In genomic region chr6:161476711-161477110, GRCh38 we compare ENCODE assay signal across 18 cellular contexts.
A peak's percentile ranks its signal among the peaks of the same experiment; 100 is the strongest.
DNase-seq lines count a peak whose midpoint lies in the region; ATAC-seq and TF ChIP-seq lines count a peak whose summit lies in the region.
"Had no signal": no experiment of that assay in that cellular context is flagged by ENCODE, and none has a peak within 500 bp of the region (broad histone marks: within the 10 kb centered on the region; RNA-seq: fewer than 3 reads in every experiment).

No MANE protein-coding gene starts in this region.

- DNase-seq in BJ (ENCODE audit: low read depth) (peak; percentile 39), PC-3 (no peak), fibroblast of mammary gland (ENCODE audit: low read depth) (peak; percentile 94), neuronal stem cell (ENCODE audit: low spot score) (no peak), GM10248 (ENCODE audit: extremely low spot score) (no peak)
- no peak for DNase-seq in activated T-cell treated with anti-CD3 and anti-CD28 coated beads, Interleukin-2, amount 50 U/mL, for 4 hours
- DNase-seq: activated CD4-positive, alpha-beta T cell treated with anti-CD3 and anti-CD28 coated beads, Interleukin-2, amount 50 U/mL, for 48 hours; amniotic stem cell; DMS79; immature natural killer cell; Karpas-422; NCI-H2029; NCI-H82 had no signal

- CTCF ChIA-PET in BJ (lab: Yijun Ruan, JAX) (interaction anchor here (0.6 to 1.2 kb wide), 2 partner anchors 16 to 36 kb away, joined by 3 to 9 read pairs; no protein-coding TSS in a partner anchor), PC-3 (lab: Charles Lee) (no interaction called here), GM10248 (lab: Yijun Ruan, JAX) (interaction anchor here (1.5 kb wide), 1 partner anchor 10 kb away, joined by 3 read pairs; no protein-coding TSS in a partner anchor)

- H3K9me3 ChIP-seq in PC-3 (ENCODE audit: low read length) (no peaks in the 10 kb centered on the region), neuronal stem cell (replicated peaks in 1 of 2; ENCODE audit: control insufficient read depth in 2 of 2, insufficient read depth in 1 of 2, low read depth in 1 of 2, low read length in 2 of 2) (no peaks in the 10 kb centered on the region)
- H3K9me3 ChIP-seq: BLaER1 had no signal

- no peaks in the 10 kb centered on the region for H3K9me3 Mint-ChIP-seq in activated T-cell treated with anti-CD3 and anti-CD28 coated beads, Interleukin-2, amount 50 U/mL, for 4 hours
- H3K9me3 Mint-ChIP-seq: activated T-helper 1 cell treated with anti-CD3 and anti-CD28 coated beads, Interleukin-12 subunit alpha, Interleukin-12 subunit beta, Interleukin-2, Interleukin-4 antibody, amounts not matched to agents 30 ng/mL and 10 ng/mL and 1 ng/mL, durations not matched to agents 14 hours and 24 hours and 36 hours; immature natural killer cell had no signal

- POLR2A ChIA-PET in BJ (lab: Charles Lee) (no interaction called here), PC-3 (lab: Charles Lee; ENCODE audit: unreplicated experiment) (no interaction called here), GM10248 (lab: Yijun Ruan, JAX) (no interaction called here)

- H3K9me2 ChIP-seq in PC-3 (replicated peaks; ENCODE audit: low read length), result no peaks in the 10 kb centered on the region

- no peaks in the 10 kb centered on the region for H3K36me3 Mint-ChIP-seq in activated T-cell treated with anti-CD3 and anti-CD28 coated beads, Interleukin-2, amount 50 U/mL, for 4 hours (ENCODE audit: insufficient read depth)
- H3K36me3 Mint-ChIP-seq: immature natural killer cell had no signal

- no peak overlapping the region for H3K4ac ChIP-seq in neuronal stem cell (ENCODE audit: low read length)

- H2BK5ac ChIP-seq in neuronal stem cell (ENCODE audit: low read length), result no peak overlapping the region

- H3K79me1 ChIP-seq in neuronal stem cell (ENCODE audit: low read depth, low read length), result no peaks in the 10 kb centered on the region

- H4K8ac ChIP-seq in neuronal stem cell (ENCODE audit: low read depth, low read length), result no peak overlapping the region

- H3K14ac ChIP-seq in neuronal stem cell (ENCODE audit: low read length), result no peak overlapping the region

- ATAC-seq in PC-3 (no peak), HG02973 (IDR thresholded peaks at IDR 0.05; ENCODE audit: unreplicated experiment) (no peak), GM21825 (IDR thresholded peaks at IDR 0.05; ENCODE audit: unreplicated experiment) (no peak)
- ATAC-seq in activated T-cell treated with anti-CD3 and anti-CD28 coated beads, Interleukin-2, amount 50 U/mL, for 4 hours, result no peak

- H3K27ac ChIP-seq in PC-3 (ENCODE audit: low read length) (no peak overlapping the region), neuronal stem cell (replicated peaks; ENCODE audit: low read length) (peak overlapping the region; percentile 45)
- H3K27ac ChIP-seq: BLaER1 had no signal

- H3K4me2 ChIP-seq in PC-3 (ENCODE audit: low read length), result no peak overlapping the region
- H3K4me2 ChIP-seq in neuronal stem cell (ENCODE audit: insufficient read depth, low read length, poor library complexity, severe bottlenecking), result no peak overlapping the region
- H3K4me2 ChIP-seq: BLaER1 had no signal

- H3K23ac ChIP-seq in neuronal stem cell (ENCODE audit: low read depth, low read length, poor library complexity), result no peak overlapping the region

- no peak overlapping the region for H3K18ac ChIP-seq in neuronal stem cell (ENCODE audit: low read length)

- intact Hi-C loops in PC-3 (cut with micrococcal nuclease), result no loop called here

- no peaks in the 10 kb centered on the region for H3F3A ChIP-seq in PC-3 (ENCODE audit: low read length, unreplicated experiment)

- H2AK5ac ChIP-seq in neuronal stem cell (ENCODE audit: low read depth, low read length), result no peak overlapping the region

- H2BK15ac ChIP-seq in neuronal stem cell (ENCODE audit: low read length), result no peak overlapping the region

- no peaks in the 10 kb centered on the region for H3K27me3 Mint-ChIP-seq in activated T-cell treated with anti-CD3 and anti-CD28 coated beads, Interleukin-2, amount 50 U/mL, for 4 hours (ENCODE audit: low read depth)
- H3K27me3 Mint-ChIP-seq: progenitor cell of endocrine pancreas had no signal

- no peaks in the 10 kb centered on the region for H4K20me1 ChIP-seq in PC-3 (ENCODE audit: low read length)
- H4K20me1 ChIP-seq: BLaER1 had no signal

- H3K9ac ChIP-seq in PC-3 (ENCODE audit: low read length) (no peak overlapping the region), neuronal stem cell (ENCODE audit: low read depth, low read length, poor library complexity) (no peak overlapping the region)
- H3K9ac ChIP-seq: BLaER1 had no signal

- no peak for TF ChIP-seq CTCF in BJ (IDR thresholded peaks at IDR 0.05; ENCODE audit: insufficient read depth, low read depth, low read length)
- TF ChIP-seq CTCF in PC-3 (conservative IDR thresholded peaks at IDR 0.05; ENCODE audit: low read depth, low read length), result no peak
- no peak for TF ChIP-seq CTCF in fibroblast of mammary gland (conservative IDR thresholded peaks at IDR 0.05; ENCODE audit: control insufficient read depth, insufficient read depth, low read depth, low read length)
- TF ChIP-seq CTCF in GM10248 (IDR thresholded peaks at IDR 0.05; ENCODE audit: control extremely low read depth, extremely low read depth, low read depth, missing control alignments), result no peak

- H2BK12ac ChIP-seq in neuronal stem cell (ENCODE audit: low read length), result no peak overlapping the region

- no peak overlapping the region for H3K4me3 Mint-ChIP-seq in activated T-cell treated with anti-CD3 and anti-CD28 coated beads, Interleukin-2, amount 50 U/mL, for 4 hours
- H3K4me3 Mint-ChIP-seq: activated T-helper 1 cell treated with anti-CD3 and anti-CD28 coated beads, Interleukin-12 subunit alpha, Interleukin-12 subunit beta, Interleukin-2, Interleukin-4 antibody, amounts not matched to agents 30 ng/mL and 10 ng/mL and 1 ng/mL, durations not matched to agents 14 hours and 24 hours and 36 hours; immature natural killer cell had no signal

- no CpG with 5 or more reads among the region's 9 CpGs for WGBS in neuronal stem cell (ENCODE audit: extremely low coverage in 2 of 2, insufficient read length in 2 of 2, insufficient replicate concordance in 1 of 2), 2 donors

- H2BK120ac ChIP-seq in neuronal stem cell (ENCODE audit: low read depth, low read length), result no peak overlapping the region

- no TSS peak for BruUV-seq in PC-3 (replicated peaks; lab: Mats Ljungman, UMichigan)

- H2AFZ ChIP-seq in PC-3 (ENCODE audit: low read length) (peak overlapping the region; percentile 43; the same call in 1 of the 2 replicates), neuronal stem cell (ENCODE audit: low read length) (peak overlapping the region; percentile 31)

- no peaks in the 10 kb centered on the region for H3K4me1 Mint-ChIP-seq in activated T-cell treated with anti-CD3 and anti-CD28 coated beads, Interleukin-2, amount 50 U/mL, for 4 hours (ENCODE audit: low read depth)
- H3K4me1 Mint-ChIP-seq: immature natural killer cell had no signal

- no peaks in the 10 kb centered on the region for H3K4me1 ChIP-seq in PC-3 (ENCODE audit: insufficient read depth, low read length)
- H3K4me1 ChIP-seq in neuronal stem cell (ENCODE audit: control insufficient read depth in 2 of 2, insufficient read depth in 1 of 2, low read depth in 1 of 2, low read length in 2 of 2), result peaks cover 0 to 7% of the 10 kb centered on the region in 2 donors
- H3K4me1 ChIP-seq: BLaER1 had no signal

- H3K27me3 ChIP-seq in BJ (ENCODE audit: control insufficient read depth, insufficient read depth, low read length), result no peaks in the 10 kb centered on the region
- no peaks in the 10 kb centered on the region for H3K27me3 ChIP-seq in PC-3 (ENCODE audit: low read length)
- H3K27me3 ChIP-seq in neuronal stem cell (ENCODE audit: control insufficient read depth in 3 of 3, insufficient read depth in 3 of 3, low read depth in 1 of 3, low read length in 3 of 3), result no peaks in the 10 kb centered on the region
- H3K27me3 ChIP-seq: BLaER1 had no signal

- no peaks in the 10 kb centered on the region for H3K79me2 ChIP-seq in PC-3 (ENCODE audit: low read length)

- H4K91ac ChIP-seq in neuronal stem cell (ENCODE audit: low read depth, low read length, poor library complexity), result no peak overlapping the region

- H3K36me3 ChIP-seq in BJ (ENCODE audit: control insufficient read depth, insufficient read depth, low read length) (no peaks in the 10 kb centered on the region), PC-3 (ENCODE audit: low read depth, low read length) (no peaks in the 10 kb centered on the region), neuronal stem cell (replicated peaks in 1 of 2; ENCODE audit: control insufficient read depth in 2 of 2, insufficient read depth in 2 of 2, low read length in 2 of 2) (no peaks in the 10 kb centered on the region)
- H3K36me3 ChIP-seq: BLaER1 had no signal

- H3K4me3 ChIP-seq in BJ (ENCODE audit: low read depth, low read length) (no peak overlapping the region), PC-3 (ENCODE audit: low read length) (no peak overlapping the region), fibroblast of mammary gland (ENCODE audit: control insufficient read depth, low read depth, low read length) (no peak overlapping the region), neuronal stem cell (ENCODE audit: low read length in 2 of 2) (no peak overlapping the region)
- H3K4me3 ChIP-seq: BLaER1 had no signal

Comparison
In these comparisons a context has a peak if more than half of its experiments do, and no peak if none do; other contexts are left out.
1. DNase-seq: peak in BJ (single experiment) and fibroblast of mammary gland (single experiment); none in PC-3 (single experiment), neuronal stem cell (single experiment), GM10248 (single experiment) and activated T-cell treated with anti-CD3 and anti-CD28 coated beads, Interleukin-2, amount 50 U/mL, for 4 hours (single experiment).